ENCODE assay signal across 9 cellular contexts in the genomic region with DNA sequence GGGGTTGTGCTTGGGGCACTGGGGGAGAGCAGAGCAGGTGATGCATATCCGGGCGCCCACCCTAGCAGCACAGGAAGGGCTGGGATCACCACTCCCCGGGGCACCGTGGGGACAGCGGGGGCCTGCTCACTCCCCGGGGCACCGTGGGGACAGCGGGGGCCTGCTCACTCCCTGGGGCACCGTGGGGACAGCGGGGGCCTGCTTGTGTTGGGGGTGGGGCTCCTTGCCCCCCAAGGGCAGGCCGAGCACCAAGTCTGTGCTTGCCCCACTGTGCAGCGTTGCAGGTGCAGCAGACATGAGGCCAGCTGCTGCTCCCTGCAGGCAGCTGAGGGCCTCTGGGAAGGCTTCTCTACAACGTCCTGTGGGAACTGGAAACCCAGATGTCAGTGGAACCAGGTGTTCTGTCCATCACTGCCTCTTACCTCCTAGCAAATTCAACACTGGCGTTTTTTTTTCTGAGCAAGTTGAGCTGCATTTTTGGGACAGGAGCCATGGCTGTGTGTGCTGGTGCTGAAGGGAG. TPM values are rescaled to one million over a fixed set of nuclear protein-coding genes. Genes with fewer than 3 reads are reported as not detected.
DNase-seq lines count a peak whose midpoint lies in the region; ATAC-seq and TF ChIP-seq lines count a peak whose summit lies in the region.
"Had no signal": no experiment of that assay in that cellular context is flagged by ENCODE, and none has a peak within 500 bp of the region (broad histone marks: within the 10 kb centered on the region; RNA-seq: fewer than 3 reads in every experiment).

No MANE protein-coding gene starts in this region.

- H3K27me3 ChIP-seq in GM06990 (replicated peaks; ENCODE audit: control insufficient read depth, insufficient read depth, low read length) (no peaks in the 10 kb centered on the region), testis (no peaks in the 10 kb centered on the region)

- CTCF ChIA-PET in activated CD4-positive, alpha-beta memory T cell treated with anti-CD3 and anti-CD28 coated beads, Interleukin-2, amount 10 ng/mL, durations not matched to agents 7 days and 5 days (lab: Charles Lee), result interaction anchor here (1.2 to 2.8 kb wide), 5 partner anchors 11 to 29 kb away, joined by 3 to 14 read pairs (median 12); no protein-coding TSS in a partner anchor

- peaks cover 15% of the 10 kb centered on the region for H3K4me1 ChIP-seq in testis

- H3K27ac Mint-ChIP-seq in activated CD4-positive, alpha-beta memory T cell treated with anti-CD3 and anti-CD28 coated beads, Interleukin-2, amount 10 ng/mL, durations not matched to agents 7 days and 5 days, result peak overlapping the region; percentile 95
- peak overlapping the region; percentile 51 for H3K27ac Mint-ChIP-seq in nephron progenitor cell

- H3K4me1 Mint-ChIP-seq in activated CD4-positive, alpha-beta memory T cell treated with anti-CD3 and anti-CD28 coated beads, Interleukin-2, amount 10 ng/mL, durations not matched to agents 7 days and 5 days, result peaks cover 63% of the 10 kb centered on the region
- H3K4me1 Mint-ChIP-seq in nephron progenitor cell, result peaks cover 89% of the 10 kb centered on the region

- DNase-seq in GM06990 (ENCODE audit: extremely low read depth, insufficient read length) (peak; percentile 48), nephron progenitor cell (no peak), testis (no peak)
- DNase-seq in activated CD4-positive, alpha-beta memory T cell treated with anti-CD3 and anti-CD28 coated beads, Interleukin-2, amount 10 ng/mL, durations not matched to agents 7 days and 5 days, result no peak

- intact Hi-C loops in testis (cut with DNase I; ENCODE audit: low total_unique reads), result no loop called here

- H3K4me3 Mint-ChIP-seq in activated CD4-positive, alpha-beta memory T cell treated with anti-CD3 and anti-CD28 coated beads, Interleukin-2, amount 10 ng/mL, durations not matched to agents 7 days and 5 days, result peak overlapping the region; percentile 62
- no peak overlapping the region for H3K4me3 Mint-ChIP-seq in nephron progenitor cell

- no peaks in the 10 kb centered on the region for H3K27me3 Mint-ChIP-seq in activated CD4-positive, alpha-beta memory T cell treated with anti-CD3 and anti-CD28 coated beads, Interleukin-2, amount 10 ng/mL, durations not matched to agents 7 days and 5 days
- peaks cover 3% of the 10 kb centered on the region for H3K27me3 Mint-ChIP-seq in nephron progenitor cell (ENCODE audit: low read depth, poor library complexity)

- ATAC-seq in HG03432 (IDR thresholded peaks at IDR 0.05; ENCODE audit: unreplicated experiment) (peak; percentile 6), HG03439 (IDR thresholded peaks at IDR 0.05; ENCODE audit: unreplicated experiment) (no peak), GM19463 (IDR thresholded peaks at IDR 0.05; ENCODE audit: unreplicated experiment) (no peak), GM21825 (IDR thresholded peaks at IDR 0.05; ENCODE audit: unreplicated experiment) (no peak)

- TF ChIP-seq CTCF in GM06990 (IDR thresholded peaks at IDR 0.05; ENCODE audit: insufficient read depth, low read length, poor library complexity, severe bottlenecking), result peak; percentile 11
- no peak for TF ChIP-seq CTCF in nephron progenitor cell (IDR thresholded peaks at IDR 0.05)
- no peak for TF ChIP-seq CTCF in testis (IDR thresholded peaks at IDR 0.05)

- POLR2A ChIA-PET in activated CD4-positive, alpha-beta memory T cell treated with anti-CD3 and anti-CD28 coated beads, Interleukin-2, amount 10 ng/mL, durations not matched to agents 7 days and 5 days (lab: Charles Lee), result interaction anchor here (0.8 to 3.9 kb wide), 13 partner anchors 8 to 335 kb away, joined by 3 to 48 read pairs (median 5); a partner anchor contains a TSS

- H3K36me3 ChIP-seq in GM06990 (ENCODE audit: control insufficient read depth, insufficient read depth, low read length) (no peaks in the 10 kb centered on the region), testis (ENCODE audit: low read depth, missing control alignments) (no peaks in the 10 kb centered on the region)

- TF ChIP-seq POLR2A in testis (IDR thresholded peaks at IDR 0.05), result no peak

- H3K27ac ChIP-seq in testis, result no peak overlapping the region

- 75 to 96% methylated on average over 2 to 10 of the region's 14 CpGs for WGBS in testis, 2 donors

- H3K9me3 Mint-ChIP-seq in activated CD4-positive, alpha-beta memory T cell treated with anti-CD3 and anti-CD28 coated beads, Interleukin-2, amount 10 ng/mL, durations not matched to agents 7 days and 5 days, result no peaks in the 10 kb centered on the region
- H3K9me3 Mint-ChIP-seq in nephron progenitor cell, result no peaks in the 10 kb centered on the region

- no peaks in the 10 kb centered on the region for H3K9me3 ChIP-seq in testis

- peaks cover 20% of the 10 kb centered on the region for H3K36me3 Mint-ChIP-seq in activated CD4-positive, alpha-beta memory T cell treated with anti-CD3 and anti-CD28 coated beads, Interleukin-2, amount 10 ng/mL, durations not matched to agents 7 days and 5 days (ENCODE audit: low read depth)
- H3K36me3 Mint-ChIP-seq in nephron progenitor cell (ENCODE audit: low read depth), result peaks cover under 1% of the 10 kb centered on the region

- H3K4me3 ChIP-seq in GM06990 (replicated peaks; ENCODE audit: low read depth, low read length) (peak overlapping the region; percentile 30), testis (no peak overlapping the region)

RNA-seq across cellular contexts. Expression of a gene that starts 25.0 kb away (rescaled TPM):
- not detected for total RNA-seq in activated CD4-positive, alpha-beta memory T cell treated with anti-CD3 and anti-CD28 coated beads, Interleukin-2, amount 10 ng/mL, durations not matched to agents 7 days and 5 days
- under 1 TPM; 0.50 to 0.63 TPM for total RNA-seq in testis
- 0.21 TPM for polyA plus RNA-seq in testis (ENCODE audit: insufficient read depth, low read depth, low replicate concordance)
- total RNA-seq: NCI-H460 had no signal
